1 cellular context compared by ENCODE assay signal in genomic region chr3:196214783-196215441, GRCh38.
TF ChIP-seq lines count a peak whose summit lies in the region.

No MANE protein-coding gene starts in this region.

TF ChIP-seq in HepG2, 621 proteins besides CTCF, POLR2A, EP300 and RAD21 (continued from another document and continues in another):
- TF ChIP-seq ZNF747 (CRISPR knock-in tag; IDR thresholded peaks at IDR 0.05; ENCODE audit: borderline replicate concordance): peak; percentile 85
- TF ChIP-seq IKZF5 (CRISPR knock-in tag; IDR thresholded peaks at IDR 0.05): peak; percentile 89
- TF ChIP-seq KLF6 (CRISPR knock-in tag; IDR thresholded peaks at IDR 0.05): no peak
- TF ChIP-seq DPF2 (CRISPR knock-in tag; IDR thresholded peaks at IDR 0.05; ENCODE audit: borderline replicate concordance, low read depth): peak; percentile 88; the same call in 1 of the 2 replicates
- TF ChIP-seq ARNT2 (CRISPR knock-in tag; IDR thresholded peaks at IDR 0.05; ENCODE audit: low read depth): peak; percentile 67
- peak; percentile 92 for TF ChIP-seq PHF21A (CRISPR knock-in tag; IDR thresholded peaks at IDR 0.05)
- peak; percentile 73 for TF ChIP-seq MAX (IDR thresholded peaks at IDR 0.05)
- peak; percentile 74 for TF ChIP-seq SPEN (CRISPR knock-in tag; IDR thresholded peaks at IDR 0.05; ENCODE audit: low read depth)
- no peak for TF ChIP-seq BATF2 (CRISPR knock-in tag; IDR thresholded peaks at IDR 0.05)
- peak; percentile 86 for TF ChIP-seq FOXP4 (CRISPR knock-in tag; IDR thresholded peaks at IDR 0.05)
- peak; percentile 67; the same call in 1 of the 2 replicates for TF ChIP-seq TSC22D2 (CRISPR knock-in tag; IDR thresholded peaks at IDR 0.05; ENCODE audit: borderline replicate concordance)
- TF ChIP-seq PPARG (CRISPR knock-in tag; conservative IDR thresholded peaks at IDR 0.05): peak; percentile 94
- no peak for TF ChIP-seq NFYC (CRISPR knock-in tag; IDR thresholded peaks at IDR 0.05)
- TF ChIP-seq HOXA3 (CRISPR knock-in tag; IDR thresholded peaks at IDR 0.05): peak; percentile 83
- TF ChIP-seq SOX13 (IDR thresholded peaks at IDR 0.05): peak; percentile 66; the same call in 1 of the 2 replicates
- peak in 1 of 2 experiments; percentile 84; a peak in 2 of 4 replicates for TF ChIP-seq SOX13 (CRISPR knock-in tag; conservative IDR thresholded peaks at IDR 0.05 in 1 of 2, IDR thresholded peaks at IDR 0.05 in 1 of 2)
- no peak; the same call in 1 of the 2 replicates for TF ChIP-seq MXD4 (CRISPR knock-in tag; IDR thresholded peaks at IDR 0.05)
- TF ChIP-seq ZMYM3 (CRISPR knock-in tag; IDR thresholded peaks at IDR 0.05): peak; percentile 75; the same call in 1 of the 2 replicates
- TF ChIP-seq ZNF670 (CRISPR knock-in tag; IDR thresholded peaks at IDR 0.05; ENCODE audit: borderline replicate concordance): peak; percentile 68; the same call in 1 of the 2 replicates
- TF ChIP-seq SKIL (CRISPR knock-in tag; IDR thresholded peaks at IDR 0.05; ENCODE audit: borderline replicate concordance): peak; percentile 93
- TF ChIP-seq MIER2 (CRISPR knock-in tag; IDR thresholded peaks at IDR 0.05): peak; percentile 41; the same call in 1 of the 2 replicates
- no peak for TF ChIP-seq SMAD1 (CRISPR knock-in tag; IDR thresholded peaks at IDR 0.05; ENCODE audit: borderline replicate concordance, low read depth)
- TF ChIP-seq ZNF816 (CRISPR knock-in tag; IDR thresholded peaks at IDR 0.05; ENCODE audit: borderline replicate concordance): no peak; the same call in 1 of the 2 replicates
- TF ChIP-seq TOPORS (CRISPR knock-in tag; IDR thresholded peaks at IDR 0.05): peak; percentile 82; the same call in 1 of the 2 replicates
- TF ChIP-seq KDM1A (CRISPR knock-in tag; IDR thresholded peaks at IDR 0.05): peak; percentile 81; the same call in 1 of the 2 replicates
- no peak for TF ChIP-seq ZFAT (CRISPR knock-in tag; conservative IDR thresholded peaks at IDR 0.05)
- 0 out of 2 replicates have a peak, but pooled peaks have one; percentile 32 for TF ChIP-seq ZSCAN12 (CRISPR knock-in tag; IDR thresholded peaks at IDR 0.05)
- peak; percentile 78 for TF ChIP-seq ZSCAN9 (CRISPR knock-in tag; IDR thresholded peaks at IDR 0.05; ENCODE audit: borderline replicate concordance)
- no peak for TF ChIP-seq HOXA9 (CRISPR knock-in tag; IDR thresholded peaks at IDR 0.05; ENCODE audit: borderline replicate concordance)
- peak; percentile 80 for TF ChIP-seq ZNF503 (CRISPR knock-in tag; IDR thresholded peaks at IDR 0.05)
- TF ChIP-seq ZNF317 (CRISPR knock-in tag; IDR thresholded peaks at IDR 0.05): peak; percentile 35; the same call in 1 of the 2 replicates
- peak; percentile 49; the same call in 1 of the 2 replicates for TF ChIP-seq TCF7 (IDR thresholded peaks at IDR 0.05; ENCODE audit: low read depth)
- TF ChIP-seq HMG20A (CRISPR knock-in tag; IDR thresholded peaks at IDR 0.05; ENCODE audit: borderline replicate concordance): peak; percentile 92; the same call in 1 of the 2 replicates
- TF ChIP-seq NR0B2 (CRISPR knock-in tag; IDR thresholded peaks at IDR 0.05): no peak; the same call in 1 of the 2 replicates
- peak; percentile 85; the same call in 1 of the 2 replicates for TF ChIP-seq SMAD3 (CRISPR knock-in tag; IDR thresholded peaks at IDR 0.05)
- no peak for TF ChIP-seq SOX6 (IDR thresholded peaks at IDR 0.05)
- peak; percentile 89 for TF ChIP-seq SOX6 (CRISPR knock-in tag; IDR thresholded peaks at IDR 0.05)
- no peak for TF ChIP-seq MYPOP (CRISPR knock-in tag; IDR thresholded peaks at IDR 0.05)
- peak; percentile 56 for TF ChIP-seq THAP11 (CRISPR knock-in tag; IDR thresholded peaks at IDR 0.05)
- peak; percentile 37 for TF ChIP-seq ZFY (CRISPR knock-in tag; IDR thresholded peaks at IDR 0.05)
- peak; percentile 77 for TF ChIP-seq BCL3 (CRISPR knock-in tag; IDR thresholded peaks at IDR 0.05)
- peak; percentile 54; the same call in 1 of the 2 replicates for TF ChIP-seq GATA4 (IDR thresholded peaks at IDR 0.05; ENCODE audit: borderline replicate concordance, low read depth)
- TF ChIP-seq TEAD3 (CRISPR knock-in tag; optimal IDR thresholded peaks at IDR 0.05; ENCODE audit: borderline replicate concordance): peak; percentile 44
- peak; percentile 69; the same call in 1 of the 2 replicates for TF ChIP-seq FOSL1 (CRISPR knock-in tag; IDR thresholded peaks at IDR 0.05; ENCODE audit: borderline replicate concordance)
- TF ChIP-seq TFDP2 (CRISPR knock-in tag; IDR thresholded peaks at IDR 0.05): 0 out of 2 replicates have a peak, but pooled peaks have one; percentile 28
- TF ChIP-seq ELF1 (CRISPR knock-in tag; IDR thresholded peaks at IDR 0.05): peak; percentile 59
- 0 out of 2 replicates have a peak, but pooled peaks have one; percentile 45 for TF ChIP-seq TBP (CRISPR knock-in tag; IDR thresholded peaks at IDR 0.05)
- TF ChIP-seq SNAPC2 (CRISPR knock-in tag; IDR thresholded peaks at IDR 0.05): peak; percentile 86; the same call in 1 of the 2 replicates
- TF ChIP-seq SKI (IDR thresholded peaks at IDR 0.05; ENCODE audit: partially characterized antibody): peak; percentile 81
- peak; percentile 57; the same call in 1 of the 2 replicates for TF ChIP-seq ZNF556 (CRISPR knock-in tag; IDR thresholded peaks at IDR 0.05; ENCODE audit: borderline replicate concordance)
- TF ChIP-seq ZBTB20 (CRISPR knock-in tag; IDR thresholded peaks at IDR 0.05; ENCODE audit: borderline replicate concordance, low read depth): peak; percentile 51; the same call in 1 of the 2 replicates
- no peak for TF ChIP-seq TP53 (CRISPR knock-in tag; conservative IDR thresholded peaks at IDR 0.05)
